ENCODE assay signal across 1 cellular context in the genomic region with DNA sequence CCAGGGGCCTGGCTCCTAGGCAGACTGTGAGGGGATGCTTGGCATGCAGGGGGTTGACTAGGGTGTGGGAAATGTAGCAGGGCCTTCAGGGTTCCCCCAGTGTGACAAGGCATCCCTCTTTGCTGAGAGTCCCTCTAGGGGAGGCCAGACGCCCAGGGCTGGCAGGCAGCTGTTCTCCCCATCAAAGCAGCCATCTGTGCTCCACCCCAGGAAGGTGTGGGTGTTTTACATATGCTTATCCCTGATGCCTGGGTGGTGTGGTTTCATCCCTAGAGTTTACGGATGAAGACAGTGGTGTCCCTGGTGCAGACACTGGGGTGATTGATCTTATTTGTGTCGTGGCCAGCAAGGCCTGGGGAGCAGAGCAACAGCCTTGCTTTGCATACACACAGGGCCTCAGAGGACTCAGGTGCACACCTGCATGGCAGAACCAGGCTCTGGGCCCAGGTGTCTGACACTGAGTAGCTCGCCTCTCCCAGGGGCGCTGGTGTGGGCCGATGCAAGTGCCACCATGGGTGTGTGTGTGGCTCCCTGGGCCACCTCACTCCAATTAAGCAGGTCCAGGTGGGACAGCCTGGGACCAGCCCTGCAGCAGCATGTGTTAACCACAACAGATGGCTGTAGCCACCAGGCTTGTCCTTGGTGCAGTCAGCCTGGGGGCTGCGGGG.
TF ChIP-seq lines count a peak whose summit lies in the region.

No MANE protein-coding gene starts in this region.

TF ChIP-seq in HEK293, 187 proteins besides CTCF, POLR2A, EP300 and RAD21:
- TF ChIP-seq GLIS1 (tag by site-specific recombination; IDR thresholded peaks at IDR 0.05) (peak; percentile 50), SCRT1 (tag by site-specific recombination; IDR thresholded peaks at IDR 0.05; ENCODE audit: borderline replicate concordance) (no peak), ZNF529 (tag by site-specific recombination; IDR thresholded peaks at IDR 0.05; ENCODE audit: insufficient replicate concordance) (no peak)
